In the genomic region with DNA sequence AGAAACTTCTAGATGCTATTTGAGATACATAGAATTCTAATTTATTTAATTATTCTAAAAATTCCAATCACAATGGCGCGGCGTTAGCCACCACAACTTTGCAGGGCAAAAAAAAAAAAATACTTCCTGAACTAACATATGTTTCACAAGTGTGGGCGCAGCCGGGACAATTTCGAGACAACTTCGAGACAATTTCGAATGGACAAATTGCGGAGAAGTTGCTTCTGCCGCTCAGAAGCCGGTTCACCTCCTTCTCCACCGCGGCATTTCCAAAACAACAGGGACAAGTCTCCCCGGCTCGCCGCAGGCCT, we compare ENCODE assay signal across 17 cellular contexts. TPM values are rescaled to one million over a fixed set of nuclear protein-coding genes. Genes with fewer than 3 reads are reported as not detected.
A peak's percentile ranks its signal among the peaks of the same experiment; 100 is the strongest.
DNase-seq lines count a peak whose midpoint lies in the region; ATAC-seq and TF ChIP-seq lines count a peak whose summit lies in the region.
"Had no signal": no experiment of that assay in that cellular context is flagged by ENCODE, and none has a peak within 500 bp of the region (broad histone marks: within the 10 kb centered on the region; RNA-seq: fewer than 3 reads in every experiment).

No MANE protein-coding gene starts in this region.

- no peak overlapping the region for H2BK5ac ChIP-seq in mesendoderm (ENCODE audit: low read length)

- TF ChIP-seq CTCF in left ventricle myocardium inferior (IDR thresholded peaks at IDR 0.05; ENCODE audit: borderline replicate concordance) = no peak
- no peak for TF ChIP-seq CTCF in colonic mucosa (IDR thresholded peaks at IDR 0.05)
- TF ChIP-seq CTCF in tibial artery (IDR thresholded peaks at IDR 0.05) = no peak

- no peak for ATAC-seq in Right ventricle myocardium superior (ENCODE audit: poor library complexity)
- no peak for ATAC-seq in HG03135 (IDR thresholded peaks at IDR 0.05; ENCODE audit: unreplicated experiment)
- ATAC-seq in activated naive CD8-positive, alpha-beta T cell treated with anti-CD3 and anti-CD28 coated beads, Interleukin-2, amount 50 U/mL, for 24 hours = no peak
- no peak for ATAC-seq in GM19324 (IDR thresholded peaks at IDR 0.05; ENCODE audit: low FRiP score, unreplicated experiment)

- intact Hi-C loops in left ventricle myocardium inferior (cut with micrococcal nuclease) = no loop called here
- intact Hi-C loops in Right ventricle myocardium superior (cut with DNase I) = loop anchor here (10.0 kb wide), 1 partner anchor 243 kb away; no protein-coding TSS in a partner anchor
- intact Hi-C loops in colonic mucosa (cut with DNase I) = no loop called here
- intact Hi-C loops in tibial artery (cut with DNase I; ENCODE audit: low total_unique reads) = no loop called here

- peak overlapping the region; percentile 73 for H3K4me2 ChIP-seq in mesendoderm (ENCODE audit: low read length)
- H3K4me2 ChIP-seq: KMS-11 had no signal

- no peak overlapping the region for H3K56ac ChIP-seq in mesendoderm (ENCODE audit: low read length)

- DNase-seq in left ventricle myocardium inferior (no peak), Right ventricle myocardium superior (no peak), colonic mucosa (no peak), mesendoderm (no peak), tibial artery (no peak)
- no peak for DNase-seq in activated naive CD8-positive, alpha-beta T cell treated with anti-CD3 and anti-CD28 coated beads, Interleukin-2, amount 50 U/mL, for 24 hours
- DNase-seq: activated CD8-positive, alpha-beta memory T cell treated with anti-CD3 and anti-CD28 coated beads, Interleukin-2, amount 50 U/mL, for 4 hours; adrenal gland; effector CD8-positive, alpha-beta T cell; NCI-H1694; NCI-H526 had no signal

- H3K9ac ChIP-seq in colonic mucosa (ENCODE audit: low read depth in 2 of 2, low read length in 2 of 2) = no peak overlapping the region
- peak overlapping the region; percentile 31 for H3K9ac ChIP-seq in mesendoderm (ENCODE audit: low read length)
- H3K9ac ChIP-seq: KMS-11 had no signal

- peaks cover 2% of the 10 kb centered on the region for H3K36me3 Mint-ChIP-seq in activated naive CD8-positive, alpha-beta T cell treated with anti-CD3 and anti-CD28 coated beads, Interleukin-2, amount 50 U/mL, for 24 hours (ENCODE audit: low read depth)

- WGBS in mesendoderm (ENCODE audit: extremely low coverage, insufficient coverage, low lambda C conversion rate) = no CpG with 5 or more reads among the region's 16 CpGs

- H3K79me1 ChIP-seq in mesendoderm (ENCODE audit: low read length) = no peaks in the 10 kb centered on the region

- no peak overlapping the region for H3K4ac ChIP-seq in mesendoderm (ENCODE audit: low read depth, low read length)

- H3K4me1 ChIP-seq in left ventricle myocardium inferior (peaks cover 38% of the 10 kb centered on the region), colonic mucosa (peaks cover 9% of the 10 kb centered on the region), mesendoderm (ENCODE audit: control insufficient read depth, low read depth, low read length) (no peaks in the 10 kb centered on the region), tibial artery (peaks cover 0 to 47% (median 24%) of the 10 kb centered on the region in 4 donors)

- peaks cover 92% of the 10 kb centered on the region for H3K27me3 Mint-ChIP-seq in activated naive CD8-positive, alpha-beta T cell treated with anti-CD3 and anti-CD28 coated beads, Interleukin-2, amount 50 U/mL, for 24 hours

- no peak overlapping the region for H4K8ac ChIP-seq in mesendoderm (ENCODE audit: low read depth, low read length)

- H2BK15ac ChIP-seq in mesendoderm (replicated peaks; ENCODE audit: low read depth) = no peak overlapping the region

- H4K5ac ChIP-seq in mesendoderm (ENCODE audit: low read length) = no peak overlapping the region

- no peak overlapping the region for H3K27ac Mint-ChIP-seq in activated naive CD8-positive, alpha-beta T cell treated with anti-CD3 and anti-CD28 coated beads, Interleukin-2, amount 50 U/mL, for 24 hours

- H3K9me3 ChIP-seq in left ventricle myocardium inferior (replicated peaks) (no peaks in the 10 kb centered on the region), colonic mucosa (no peaks in the 10 kb centered on the region), tibial artery (peaks cover 0 to 3% (median 0%) of the 10 kb centered on the region in 3 donors)
- H3K9me3 ChIP-seq: adrenal gland, pancreas had no signal

- H3K79me2 ChIP-seq in mesendoderm (ENCODE audit: control insufficient read depth, insufficient read depth, low read length) = no peaks in the 10 kb centered on the region

- H3K23ac ChIP-seq in mesendoderm (ENCODE audit: low read length) = no peak overlapping the region

- peak overlapping the region; percentile 47 for H3K4me3 ChIP-seq in left ventricle myocardium inferior
- peak overlapping the region; percentile 13 for H3K4me3 ChIP-seq in colonic mucosa
- H3K4me3 ChIP-seq in mesendoderm (ENCODE audit: low read length) = no peak overlapping the region
- H3K4me3 ChIP-seq in tibial artery = peak overlapping the region; percentile 43 to 54
- H3K4me3 ChIP-seq: adrenal gland had no signal

- H3K27me3 ChIP-seq in left ventricle myocardium inferior (ENCODE audit: low read depth) (peaks cover 100% of the 10 kb centered on the region), colonic mucosa (peaks cover 96% of the 10 kb centered on the region), mesendoderm (ENCODE audit: insufficient read depth, low read length, poor library complexity) (peaks cover 92% of the 10 kb centered on the region), tibial artery (peaks cover 0 to 95% of the 10 kb centered on the region in 2 donors)

- H3K27ac ChIP-seq in left ventricle myocardium inferior (replicated peaks) = no peak overlapping the region
- H3K27ac ChIP-seq in colonic mucosa = no peak overlapping the region
- H3K27ac ChIP-seq in mesendoderm (ENCODE audit: low read depth, low read length) = no peak overlapping the region
- no peak overlapping the region for H3K27ac ChIP-seq in tibial artery
- H3K27ac ChIP-seq: adrenal gland, KMS-11, pancreas had no signal

- peaks cover 27% of the 10 kb centered on the region for H3K4me1 Mint-ChIP-seq in activated naive CD8-positive, alpha-beta T cell treated with anti-CD3 and anti-CD28 coated beads, Interleukin-2, amount 50 U/mL, for 24 hours

- peaks cover 9% of the 10 kb centered on the region for H3K9me3 Mint-ChIP-seq in activated naive CD8-positive, alpha-beta T cell treated with anti-CD3 and anti-CD28 coated beads, Interleukin-2, amount 50 U/mL, for 24 hours

- no peak overlapping the region for H3K4me3 Mint-ChIP-seq in activated naive CD8-positive, alpha-beta T cell treated with anti-CD3 and anti-CD28 coated beads, Interleukin-2, amount 50 U/mL, for 24 hours

- H3K36me3 ChIP-seq in left ventricle myocardium inferior = no peaks in the 10 kb centered on the region
- no peaks in the 10 kb centered on the region for H3K36me3 ChIP-seq in colonic mucosa
- H3K36me3 ChIP-seq in mesendoderm (ENCODE audit: control insufficient read depth, insufficient read depth, low read length) = no peaks in the 10 kb centered on the region
- H3K36me3 ChIP-seq in tibial artery = no peaks in the 10 kb centered on the region
- H3K36me3 ChIP-seq: adrenal gland, pancreas had no signal

- H3K18ac ChIP-seq in mesendoderm (ENCODE audit: low read length) = no peak overlapping the region

- H2AK5ac ChIP-seq in mesendoderm (ENCODE audit: low read length) = no peak overlapping the region

- no peak overlapping the region for H2BK120ac ChIP-seq in mesendoderm (ENCODE audit: low read depth, low read length)

RNA-seq across cellular contexts. Expression of a gene that starts 0.8 kb away (rescaled TPM):
- 0.30 TPM for total RNA-seq in left ventricle myocardium inferior
- not detected for total RNA-seq in Right ventricle myocardium superior
- total RNA-seq in colonic mucosa = under 1 TPM in 1 of 2 donors, not detected in 1; 0.16 TPM
- 0.08 TPM for polyA plus RNA-seq in mesendoderm (2013, experiment 1 of 2)
- polyA plus RNA-seq in mesendoderm (2013, experiment 2 of 2) = 0.03 TPM
- total RNA-seq: adrenal gland, glomerular endothelial cell, liver, pancreas had no signal
- polyA plus RNA-seq: adrenal gland, liver, pancreas had no signal
